In the genomic region with DNA sequence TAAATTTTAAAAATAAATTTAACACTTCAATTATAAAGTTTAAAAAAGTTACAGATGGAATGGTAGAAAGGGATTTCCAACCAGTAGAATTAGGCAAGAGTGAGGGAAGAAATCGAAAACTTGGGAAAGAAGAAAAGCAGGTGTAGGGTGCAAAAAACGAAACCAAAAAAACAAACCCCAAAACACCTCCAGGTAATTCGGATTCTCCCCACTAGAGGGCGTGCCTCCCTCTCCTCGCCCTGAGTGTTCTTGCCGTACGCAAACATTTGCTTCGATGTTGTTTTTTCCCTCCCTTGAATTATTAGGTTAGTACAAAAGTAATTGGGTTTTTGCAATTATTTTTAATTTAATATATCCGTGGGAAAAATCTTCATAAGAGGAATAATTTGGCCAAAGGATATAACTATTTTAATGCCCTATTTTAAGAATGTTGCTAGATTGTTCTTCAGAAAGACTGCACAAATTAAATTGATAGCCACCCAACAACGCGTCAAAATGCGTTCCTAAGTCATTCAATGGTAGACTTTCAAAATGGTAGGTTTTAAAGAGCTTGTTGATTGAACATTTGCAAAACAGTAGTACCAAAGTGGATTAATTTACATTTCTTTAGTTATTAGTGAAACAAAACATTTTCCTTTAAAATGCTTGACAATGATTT, we compare ENCODE assay signal across 7 cellular contexts.
A peak's percentile ranks its signal among the peaks of the same experiment; 100 is the strongest.
DNase-seq lines count a peak whose midpoint lies in the region; ATAC-seq and TF ChIP-seq lines count a peak whose summit lies in the region.

No MANE protein-coding gene starts in this region.

- intact Hi-C loops in left colon (cut with DNase I, micrococcal nuclease) = loop anchor here in 1 of 2 donors (5.0 kb wide), 1 partner anchor 153 kb away; no protein-coding TSS in a partner anchor

- H3K4me3 ChIP-seq in GM12875 (ENCODE audit: low read depth, low read length) (no peak overlapping the region), WI38 (ENCODE audit: low read depth, low read length) (peak overlapping the region; percentile 59)

- peak; percentile 73 for TF ChIP-seq CTCF in GM12875 (IDR thresholded peaks at IDR 0.05; ENCODE audit: borderline replicate concordance, insufficient read depth, low read depth, low read length)
- TF ChIP-seq CTCF in WI38 (IDR thresholded peaks at IDR 0.05; ENCODE audit: low read depth, low read length) = peak; percentile 81

- ATAC-seq in left colon = peak; percentile 26
- ATAC-seq in GM18519 (IDR thresholded peaks at IDR 0.05; ENCODE audit: low FRiP score, unreplicated experiment) = no peak

- DNase-seq in NCI-H2029 (lab: John Stamatoyannopoulos, UW) (peak; percentile 23), left colon (peak; percentile 45 to 85)
- DNase-seq in central memory CD4-positive, alpha-beta T cell = peak; percentile 72
- peak; percentile 72 for DNase-seq in stimulated activated CD4-positive, alpha-beta T cell treated with anti-CD3 and anti-CD28 coated beads, Interleukin-1b, Interleukin-23, amount 100 ng/mL, for 48 hours
